28 cellular contexts compared by ENCODE assay signal in genomic region chr4:125011646-125012045, GRCh38.
DNase-seq lines count a peak whose midpoint lies in the region; ATAC-seq and TF ChIP-seq lines count a peak whose summit lies in the region.
"Had no signal": no experiment of that assay in that cellular context is flagged by ENCODE, and none has a peak within 500 bp of the region (broad histone marks: within the 10 kb centered on the region; RNA-seq: fewer than 3 reads in every experiment).

No MANE protein-coding gene starts in this region.

- H3K4me2 ChIP-seq in IMR-90 (ENCODE audit: low read depth, low read length): no peak overlapping the region

- no peaks in the 10 kb centered on the region for H3K36me3 ChIP-seq in IMR-90 (ENCODE audit: control insufficient read depth, insufficient read depth, low read length)
- H3K36me3 ChIP-seq: ascending aorta had no signal

- H4K8ac ChIP-seq in IMR-90 (ENCODE audit: low read depth in 2 of 2, low read length in 2 of 2): no peak overlapping the region

- H3K27ac ChIP-seq in IMR-90 (ENCODE audit: insufficient read depth, low read length) (no peak overlapping the region), foreskin keratinocyte (peak overlapping the region; percentile 18)
- H3K27ac ChIP-seq: ascending aorta, dorsolateral prefrontal cortex had no signal

- CTCF ChIA-PET in IMR-90 (lab: Yijun Ruan, JAX) (no interaction called here), GM10248 (lab: Yijun Ruan, JAX) (interaction anchor here (1.0 to 1.5 kb wide), 2 partner anchors 10 to 12 kb away, joined by 4 to 5 read pairs; no protein-coding TSS in a partner anchor)

- no peak overlapping the region for H2BK15ac ChIP-seq in IMR-90 (ENCODE audit: low read depth, low read length)

- no peak for TF ChIP-seq POLR2A in IMR-90 (IDR thresholded peaks at IDR 0.05; ENCODE audit: low read depth, low read length)

- H3K18ac ChIP-seq in IMR-90 (ENCODE audit: low read depth, low read length): no peak overlapping the region

- DNase-seq in IMR-90: peak; percentile 8
- DNase-seq in choroid plexus epithelial cell (ENCODE audit: low read depth): peak; percentile 8
- peak; percentile 8 to 33 for DNase-seq in foreskin keratinocyte
- DNase-seq in stromal cell of bone marrow (ENCODE audit: low read depth): peak; percentile 6
- no peak for DNase-seq in inferior parietal cortex (ENCODE audit: extremely low spot score)
- DNase-seq in GM10248 (ENCODE audit: extremely low spot score): no peak
- DNase-seq in stimulated activated CD4-positive, alpha-beta T cell treated with anti-CD3 and anti-CD28 coated beads, Interleukin-12 subunit alpha, Interleukin-12 subunit beta, amount 100 ng/mL, for 4 hours: no peak
- DNase-seq: ACHN; activated CD4-positive, alpha-beta T cell treated with anti-CD3 and anti-CD28 coated beads, Interleukin-2, amount 50 U/mL, for 48 hours; activated CD4-positive, CD25-positive, alpha-beta regulatory T cell treated with anti-CD3 and anti-CD28 coated beads, Interleukin-2, amount 50 U/mL, for 72 hours; activated gamma-delta T cell treated with Interleukin-2 at 50 U/mL for 16 hours; activated T-cell treated with anti-CD3 and anti-CD28 coated beads, Interleukin-2, amount 50 U/mL, for 48 hours; CD4-positive, alpha-beta memory T cell; central memory CD4-positive, alpha-beta T cell; dorsolateral prefrontal cortex; glutamatergic neuron; kidney; naive thymus-derived CD4-positive, alpha-beta T cell; NCI-H1417 treated with DMSO at 0.1 percent for 48 hours; NCI-H2081 treated with DMSO at 0.1 percent for 48 hours; NCI-H226; NCI-H526 treated with DMSO at 0.1 percent for 48 hours; Right ventricle myocardium superior; stimulated activated CD4-positive, alpha-beta T cell treated with anti-CD3 and anti-CD28 coated beads, Interleukin-15, amount 100 ng/mL, for 24 hours had no signal

- H2AK9ac ChIP-seq in IMR-90 (replicated peaks; ENCODE audit: low read depth, low read length, poor library complexity): no peak overlapping the region

- H2BK20ac ChIP-seq in IMR-90 (ENCODE audit: low read depth, low read length): no peak overlapping the region

- no TSS peak for BruUV-seq in IMR-90 (replicated peaks; lab: Mats Ljungman, UMichigan)

- no peak overlapping the region for H2BK5ac ChIP-seq in IMR-90 (ENCODE audit: low read depth, low read length, poor library complexity, severe bottlenecking)

- H3K56ac ChIP-seq in IMR-90 (ENCODE audit: extremely low read depth, insufficient read depth, low read length): no peak overlapping the region

- 0 out of 2 replicates have a peak, but pooled peaks cover 1% of the 10 kb centered on the region for H3K4me1 ChIP-seq in IMR-90 (ENCODE audit: control insufficient read depth, insufficient read depth, low read length)
- H3K4me1 ChIP-seq in foreskin keratinocyte: peaks cover 7% of the 10 kb centered on the region
- H3K4me1 ChIP-seq: ascending aorta had no signal

- POLR2A ChIA-PET in IMR-90 (lab: Charles Lee; ENCODE audit: unreplicated experiment) (no interaction called here), GM10248 (lab: Yijun Ruan, JAX) (no interaction called here)

- no peak overlapping the region for H4K5ac ChIP-seq in IMR-90 (ENCODE audit: low read depth, low read length)

- TF ChIP-seq CTCF in IMR-90 (conservative IDR thresholded peaks at IDR 0.05; ENCODE audit: low read depth, low read length) (no peak), choroid plexus epithelial cell (conservative IDR thresholded peaks at IDR 0.05; ENCODE audit: low read depth, low read length) (no peak), foreskin keratinocyte (conservative IDR thresholded peaks at IDR 0.05) (no peak), GM10248 (IDR thresholded peaks at IDR 0.05; ENCODE audit: control extremely low read depth, extremely low read depth, low read depth, missing control alignments) (no peak)

- H3K27me3 ChIP-seq in IMR-90 (ENCODE audit: control insufficient read depth, insufficient read depth, low read length) (no peaks in the 10 kb centered on the region), foreskin keratinocyte (no peaks in the 10 kb centered on the region)
- H3K27me3 ChIP-seq: ascending aorta had no signal

- ATAC-seq in IMR-90 (ENCODE audit: low read depth) (no peak), foreskin keratinocyte (peak; percentile 22)
- ATAC-seq: naive thymus-derived CD4-positive, alpha-beta T cell; Panc1; SK-N-SH treated with all-trans-retinoic acid at 6 μM for 48 hours; stimulated activated effector memory CD8-positive, alpha-beta T cell treated with anti-CD3 and anti-CD28 coated beads, Interleukin-12 subunit alpha, Interleukin-12 subunit beta, amount 100 ng/mL, for 72 hours had no signal

- intact Hi-C loops in IMR-90 (cut with micrococcal nuclease): no loop called here

- H2AK5ac ChIP-seq in IMR-90 (ENCODE audit: low read depth, low read length): no peak overlapping the region

- no peak overlapping the region for H2BK120ac ChIP-seq in IMR-90 (ENCODE audit: low read depth, low read length)

- H3K4ac ChIP-seq in IMR-90 (ENCODE audit: low read depth, low read length): no peak overlapping the region

- H3K4me3 ChIP-seq in IMR-90 (ENCODE audit: insufficient read depth, low read depth, low read length) (no peak overlapping the region), choroid plexus epithelial cell (ENCODE audit: low read depth, low read length) (no peak overlapping the region)
- H3K4me3 ChIP-seq: ascending aorta, dorsolateral prefrontal cortex had no signal

- no peak overlapping the region for H3K23ac ChIP-seq in IMR-90 (ENCODE audit: low read depth, low read length)

- no peak overlapping the region for H4K91ac ChIP-seq in IMR-90 (ENCODE audit: insufficient read depth, low read depth, low read length)

- in situ Hi-C loops in IMR-90 (cut with MboI; ENCODE audit: low sequenced_read_pairs): no loop called here

- H3K9me1 ChIP-seq in IMR-90 (ENCODE audit: insufficient read depth, low read length): no peaks in the 10 kb centered on the region

- H3K9me3 ChIP-seq in IMR-90 (ENCODE audit: control insufficient read depth, insufficient read depth, low read length): no peaks in the 10 kb centered on the region
- H3K9me3 ChIP-seq: ascending aorta had no signal

- H3K14ac ChIP-seq in IMR-90 (replicated peaks; ENCODE audit: low read depth, low read length): no peak overlapping the region

- H3K79me1 ChIP-seq in IMR-90 (ENCODE audit: low read depth in 1 of 2, low read length in 2 of 2): no peaks in the 10 kb centered on the region

- H4K20me1 ChIP-seq in IMR-90 (ENCODE audit: insufficient read depth, low read length): no peaks in the 10 kb centered on the region

- H2AFZ ChIP-seq in IMR-90 (replicated peaks; ENCODE audit: low read length, poor library complexity): no peak overlapping the region

- TF ChIP-seq RAD21 in IMR-90 (IDR thresholded peaks at IDR 0.05; ENCODE audit: low read length): no peak

- no CpG with 5 or more reads among the region's 2 CpGs for WGBS in IMR-90 (ENCODE audit: extremely low coverage in 2 of 2, insufficient read length in 1 of 2), 2 experiments

- dilution Hi-C loops in IMR-90 (cut with HindIII; ENCODE audit: low sequenced_read_pairs, unreplicated experiment): no loop called here

- H3K9ac ChIP-seq in IMR-90 (ENCODE audit: low read depth, low read length): no peak overlapping the region

TF ChIP-seq in IMR-90, 13 proteins besides CTCF, POLR2A, EP300 and RAD21:
- TF ChIP-seq, protein P1, sequence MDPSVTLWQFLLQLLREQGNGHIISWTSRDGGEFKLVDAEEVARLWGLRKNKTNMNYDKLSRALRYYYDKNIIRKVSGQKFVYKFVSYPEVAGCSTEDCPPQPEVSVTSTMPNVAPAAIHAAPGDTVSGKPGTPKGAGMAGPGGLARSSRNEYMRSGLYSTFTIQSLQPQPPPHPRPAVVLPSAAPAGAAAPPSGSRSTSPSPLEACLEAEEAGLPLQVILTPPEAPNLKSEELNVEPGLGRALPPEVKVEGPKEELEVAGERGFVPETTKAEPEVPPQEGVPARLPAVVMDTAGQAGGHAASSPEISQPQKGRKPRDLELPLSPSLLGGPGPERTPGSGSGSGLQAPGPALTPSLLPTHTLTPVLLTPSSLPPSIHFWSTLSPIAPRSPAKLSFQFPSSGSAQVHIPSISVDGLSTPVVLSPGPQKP (IDR thresholded peaks at IDR 0.05; ENCODE audit: borderline replicate concordance, low read depth, low read length): no peak
- TF ChIP-seq MAFK (IDR thresholded peaks at IDR 0.05; ENCODE audit: low read depth, low read length): no peak
- TF ChIP-seq USF2 (IDR thresholded peaks at IDR 0.05; ENCODE audit: low read depth, low read length): no peak
- TF ChIP-seq RCOR1 (IDR thresholded peaks at IDR 0.05; ENCODE audit: insufficient replicate concordance, low read length): no peak
- no peak for TF ChIP-seq RFX5 (IDR thresholded peaks at IDR 0.05; ENCODE audit: low read depth, low read length)
- TF ChIP-seq CEBPB (IDR thresholded peaks at IDR 0.05; ENCODE audit: low read depth, low read length): no peak
- TF ChIP-seq BHLHE40 (IDR thresholded peaks at IDR 0.05; ENCODE audit: low read depth, low read length): no peak
- TF ChIP-seq MXI1 (IDR thresholded peaks at IDR 0.05; ENCODE audit: borderline replicate concordance, low read depth, low read length): no peak
- no peak for TF ChIP-seq NFE2L2 (IDR thresholded peaks at IDR 0.05; ENCODE audit: low read depth, low read length)
- no peak for TF ChIP-seq CHD1 (IDR thresholded peaks at IDR 0.05; ENCODE audit: low read depth, low read length)
- no peak for TF ChIP-seq MAZ (IDR thresholded peaks at IDR 0.05; ENCODE audit: borderline replicate concordance, low read depth, low read length)
- TF ChIP-seq SMC3 (IDR thresholded peaks at IDR 0.05; ENCODE audit: low read depth, low read length): no peak
- no peak for TF ChIP-seq FOS (IDR thresholded peaks at IDR 0.05; ENCODE audit: low read depth, low read length)

Comparison
In these comparisons a context has a peak if more than half of its experiments do, and no peak if none do; other contexts are left out.
1. DNase-seq: peak in IMR-90 (single experiment), choroid plexus epithelial cell (single experiment), foreskin keratinocyte (2 of 2) and stromal cell of bone marrow (single experiment); none in inferior parietal cortex (single experiment), GM10248 (single experiment) and stimulated activated CD4-positive, alpha-beta T cell treated with anti-CD3 and anti-CD28 coated beads, Interleukin-12 subunit alpha, Interleukin-12 subunit beta, amount 100 ng/mL, for 4 hours (single experiment).